ENCODE assay signal across 11 cellular contexts in the genomic region with DNA sequence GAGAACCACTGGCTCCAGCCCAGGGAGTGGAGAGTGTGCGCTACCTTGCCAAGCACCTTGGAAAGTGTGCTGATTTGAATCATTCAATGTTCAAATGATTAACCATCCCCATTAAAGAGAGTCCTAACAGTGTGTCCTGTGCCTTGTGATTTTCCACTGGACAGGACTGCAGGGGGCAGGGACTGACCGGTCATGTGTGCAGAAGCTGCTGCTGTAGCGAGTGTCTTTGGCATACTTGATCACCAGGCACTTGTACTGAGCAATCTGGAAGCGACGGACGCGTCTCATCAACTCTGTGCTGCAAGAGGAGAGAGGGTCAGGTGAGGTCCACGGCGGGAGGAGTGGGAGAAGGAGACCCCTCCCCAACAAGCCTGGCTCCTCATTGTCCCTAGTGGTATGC. TPM values are rescaled to one million over a fixed set of nuclear protein-coding genes. Genes with fewer than 3 reads are reported as not detected.
DNase-seq lines count a peak whose midpoint lies in the region; TF ChIP-seq lines count a peak whose summit lies in the region.
"Had no signal": no experiment of that assay in that cellular context is flagged by ENCODE, and none has a peak within 500 bp of the region (broad histone marks: within the 10 kb centered on the region; RNA-seq: fewer than 3 reads in every experiment).

No MANE protein-coding gene starts in this region.

- TF ChIP-seq CTCF in LNCaP clone FGC (IDR thresholded peaks at IDR 0.05; ENCODE audit: control insufficient read depth, extremely low read depth, insufficient read depth) (no peak), osteoblast (IDR thresholded peaks at IDR 0.05; ENCODE audit: extremely low read depth, low read depth, low read length) (no peak)

- H3K36me3 Mint-ChIP-seq in CD8-positive, alpha-beta memory T cell = no peaks in the 10 kb centered on the region

- H2AFZ ChIP-seq in osteoblast (ENCODE audit: low read length) = peak overlapping the region; percentile 56

- CTCF ChIA-PET in CD8-positive, alpha-beta memory T cell (lab: Charles Lee) = interaction anchor here (1.2 kb wide), 1 partner anchor 51 kb away, joined by 4 read pairs; no protein-coding TSS in a partner anchor

- no peaks in the 10 kb centered on the region for H3K9me3 Mint-ChIP-seq in CD8-positive, alpha-beta memory T cell

- peaks cover 6% of the 10 kb centered on the region for H3K4me1 ChIP-seq in CD8-positive, alpha-beta memory T cell (ENCODE audit: insufficient read depth, low read length)
- peaks cover 13% of the 10 kb centered on the region for H3K4me1 ChIP-seq in osteoblast (ENCODE audit: insufficient read depth, low read length)

- H4K20me1 ChIP-seq in osteoblast (ENCODE audit: insufficient read depth, low read length) = no peaks in the 10 kb centered on the region

- DNase-seq in CD8-positive, alpha-beta memory T cell = no peak
- DNase-seq in LNCaP clone FGC (ENCODE audit: low read depth) = peak; percentile 46
- DNase-seq in cerebellar cortex (ENCODE audit: low spot score) = peak; percentile 62
- peak; percentile 75 for DNase-seq in osteoblast (ENCODE audit: insufficient read length, low spot score, missing footprints)
- no peak for DNase-seq in AML-193 (lab: John Stamatoyannopoulos, UW)
- no peak for DNase-seq in hippocampal formation (lab: John Stamatoyannopoulos, UW)
- no peak for DNase-seq in Ammon's horn (ENCODE audit: low spot score)
- DNase-seq in activated gamma-delta T cell treated with Interleukin-2 at 50 U/mL for 16 hours = no peak
- DNase-seq: activated CD4-positive, alpha-beta T cell treated with anti-CD3 and anti-CD28 coated beads, Interleukin-2, amount 50 U/mL, for 4 hours; DMS153; Right ventricle myocardium superior had no signal

- peak overlapping the region in 3 of 8 donors; percentile 51 to 70 (median 60) for H3K27ac Mint-ChIP-seq in CD8-positive, alpha-beta memory T cell

- no peaks in the 10 kb centered on the region for H3K27me3 ChIP-seq in CD8-positive, alpha-beta memory T cell (ENCODE audit: insufficient read depth, low read length, poor library complexity, severe bottlenecking)
- no peaks in the 10 kb centered on the region for H3K27me3 ChIP-seq in osteoblast (ENCODE audit: insufficient read depth, low read length)

- peaks cover 12% of the 10 kb centered on the region for H3K79me2 ChIP-seq in osteoblast (ENCODE audit: insufficient read depth, low read length)

- H3K4me2 ChIP-seq in osteoblast (ENCODE audit: insufficient read depth, low read length) = no peak overlapping the region

- POLR2A ChIA-PET in CD8-positive, alpha-beta memory T cell (lab: Charles Lee) = no interaction called here

- peaks cover 15 to 27% (median 25%) of the 10 kb centered on the region in 3 donors for H3K4me1 Mint-ChIP-seq in CD8-positive, alpha-beta memory T cell

- H3K36me3 ChIP-seq in CD8-positive, alpha-beta memory T cell (ENCODE audit: insufficient read depth, low read length) = no peaks in the 10 kb centered on the region
- no peaks in the 10 kb centered on the region for H3K36me3 ChIP-seq in osteoblast (ENCODE audit: insufficient read depth, low read length)

- H3K4me3 Mint-ChIP-seq in CD8-positive, alpha-beta memory T cell = peak overlapping the region in 5 of 7 donors; percentile 18 to 70 (median 42)

- no peaks in the 10 kb centered on the region for H3K9me3 ChIP-seq in CD8-positive, alpha-beta memory T cell (ENCODE audit: low read length)
- no peaks in the 10 kb centered on the region for H3K9me3 ChIP-seq in osteoblast (ENCODE audit: low read depth, low read length)

- H3K27me3 Mint-ChIP-seq in CD8-positive, alpha-beta memory T cell = no peaks in the 10 kb centered on the region

- no peak overlapping the region for H3K4me3 ChIP-seq in CD8-positive, alpha-beta memory T cell (ENCODE audit: low read length)
- H3K4me3 ChIP-seq in LNCaP clone FGC (ENCODE audit: low read depth, low read length) = peak overlapping the region; percentile 74
- H3K4me3 ChIP-seq in osteoblast (ENCODE audit: insufficient read depth, low read length) = no peak overlapping the region

- H3K27ac ChIP-seq in CD8-positive, alpha-beta memory T cell (ENCODE audit: low read depth, low read length) = no peak overlapping the region
- no peak overlapping the region for H3K27ac ChIP-seq in osteoblast (ENCODE audit: low read depth, low read length)

RNA-seq across cellular contexts. Expression of gene TK1, which starts 2.0 kb away (rescaled TPM):
- total RNA-seq in CD8-positive, alpha-beta memory T cell = 10 to 100 TPM; 84.4 to 86.2 TPM
- polyA plus RNA-seq in CD8-positive, alpha-beta memory T cell = 2.2 TPM
- total RNA-seq in osteoblast = 17.7 and 23.9 TPM in 2 replicates

RNA-seq across cellular contexts. Expression of gene AFMID, which starts 2.3 kb away (rescaled TPM):
- total RNA-seq in CD8-positive, alpha-beta memory T cell = 10 to 100 TPM; 24.7 to 30.2 TPM
- polyA plus RNA-seq in CD8-positive, alpha-beta memory T cell = 1.4 TPM
- 20.0 and 23.2 TPM in 2 replicates for total RNA-seq in osteoblast

RNA-seq across cellular contexts. Expression of gene SYNGR2, which starts 16.5 kb away (rescaled TPM):
- 100 to 1,000 TPM; 186 to 200 TPM for total RNA-seq in CD8-positive, alpha-beta memory T cell
- 140 TPM for polyA plus RNA-seq in CD8-positive, alpha-beta memory T cell
- total RNA-seq in osteoblast = 1.5 and 3.3 TPM in 2 replicates

RNA-seq across cellular contexts. Expression of gene BIRC5, which starts 29.2 kb away (rescaled TPM):
- 10 to 100 TPM; 61.0 to 65.1 TPM for total RNA-seq in CD8-positive, alpha-beta memory T cell
- 0.69 TPM for polyA plus RNA-seq in CD8-positive, alpha-beta memory T cell
- 8.0 and 11.5 TPM in 2 replicates for total RNA-seq in osteoblast

RNA-seq across cellular contexts. Expression of gene C17orf99, which starts 38.7 kb away (rescaled TPM):
- total RNA-seq in CD8-positive, alpha-beta memory T cell = not detected
- not detected for polyA plus RNA-seq in CD8-positive, alpha-beta memory T cell
- total RNA-seq in osteoblast = not detected in 2 replicates
- total RNA-seq: Right ventricle myocardium superior had no signal

Comparison
In these comparisons a context has a peak if more than half of its experiments do, and no peak if none do; other contexts are left out.
1. DNase-seq: peak in LNCaP clone FGC (single experiment), cerebellar cortex (single experiment) and osteoblast (single experiment); none in CD8-positive, alpha-beta memory T cell (0 of 5), AML-193 (0 of 2), hippocampal formation (0 of 2), Ammon's horn (single experiment) and activated gamma-delta T cell treated with Interleukin-2 at 50 U/mL for 16 hours (single experiment).
2. RNA of gene SYNGR2, which starts 16.5 kb away (total RNA-seq): 186 to 200 TPM in CD8-positive, alpha-beta memory T cell; 1.5 to 3.3 TPM in osteoblast; every median in the first group is over 10 times any median in the second.